24 cellular contexts compared by ENCODE assay signal in genomic region chr12:9725471-9725870, GRCh38. TPM values are rescaled to one million over a fixed set of nuclear protein-coding genes. Genes with fewer than 3 reads are reported as not detected.
DNase-seq lines count a peak whose midpoint lies in the region; FAIRE-seq and TF ChIP-seq lines count a peak whose summit lies in the region.
"Had no signal": no experiment of that assay in that cellular context is flagged by ENCODE, and none has a peak within 500 bp of the region (broad histone marks: within the 10 kb centered on the region; RNA-seq: fewer than 3 reads in every experiment).

No MANE protein-coding gene starts in this region.

- in situ Hi-C loops in mammary epithelial cell (cut with MboI; ENCODE audit: low sequenced_read_pairs in 2 of 2) = no loop called here

- no peaks in the 10 kb centered on the region for H3K9me3 ChIP-seq in mammary epithelial cell (replicated peaks; ENCODE audit: insufficient read depth, low read length)
- no peaks in the 10 kb centered on the region for H3K9me3 ChIP-seq in neural progenitor cell (ENCODE audit: low read depth)
- H3K9me3 ChIP-seq: BE2C, Peyer's patch, SK-N-SH had no signal

- H3K4me1 Mint-ChIP-seq in neural progenitor cell = no peaks in the 10 kb centered on the region

- H3K27ac ChIP-seq in mammary epithelial cell (ENCODE audit: insufficient read depth, low read depth, low read length) (no peak overlapping the region), neural progenitor cell (no peak overlapping the region)
- H3K27ac ChIP-seq: GM23248, KMS-11 had no signal

- TF ChIP-seq CTCF in GM12864 (IDR thresholded peaks at IDR 0.05; ENCODE audit: low read depth, low read length, missing control alignments) (no peak), mammary epithelial cell (conservative IDR thresholded peaks at IDR 0.05 in 1 of 2, IDR thresholded peaks at IDR 0.05 in 1 of 2; ENCODE audit: extremely low read depth in 1 of 2, insufficient read depth in 1 of 2, low read depth in 1 of 2, low read length in 2 of 2) (no peak), neural progenitor cell (IDR thresholded peaks at IDR 0.05) (no peak)

- H3F3A ChIP-seq in neural progenitor cell (ENCODE audit: low read depth) = no peaks in the 10 kb centered on the region

- H2AFZ ChIP-seq in mammary epithelial cell (ENCODE audit: low read depth, low read length) = peak overlapping the region; percentile 38
- H2AFZ ChIP-seq in neural progenitor cell (replicated peaks) = peak overlapping the region; percentile 46
- H2AFZ ChIP-seq: GM23248 had no signal

- H3K27me3 Mint-ChIP-seq in neural progenitor cell (ENCODE audit: insufficient read depth, low read depth) = no peaks in the 10 kb centered on the region
- H3K27me3 Mint-ChIP-seq: CD4-positive, alpha-beta T cell had no signal

- H3K79me2 ChIP-seq in mammary epithelial cell (ENCODE audit: insufficient read depth, low read length) (no peaks in the 10 kb centered on the region), neural progenitor cell (ENCODE audit: low read depth) (no peaks in the 10 kb centered on the region)

- 93% methylated on average over 1 of the region's 1 CpG for WGBS in mammary epithelial cell (ENCODE audit: low coverage, missing lambda C conversion rate)

- H3K4me3 ChIP-seq in GM12864 (ENCODE audit: low read depth, low read length) (peak overlapping the region; percentile 14; the same call in 1 of the 2 replicates), mammary epithelial cell (replicated peaks in 1 of 3; ENCODE audit: insufficient read depth in 1 of 3, low read depth in 2 of 3, low read length in 3 of 3) (no peak overlapping the region), neural progenitor cell (no peak overlapping the region)
- H3K4me3 ChIP-seq: GM23248, Peyer's patch had no signal

- H3K4me1 ChIP-seq in mammary epithelial cell (ENCODE audit: insufficient read depth, low read length) = peaks cover 11% of the 10 kb centered on the region
- no peaks in the 10 kb centered on the region for H3K4me1 ChIP-seq in neural progenitor cell
- H3K4me1 ChIP-seq: BE2C had no signal

- H3K4me3 Mint-ChIP-seq in neural progenitor cell = no peak overlapping the region
- H3K4me3 Mint-ChIP-seq: CD4-positive, alpha-beta T cell had no signal

- dilution Hi-C loops in mammary epithelial cell (cut with HindIII; ENCODE audit: low sequenced_read_pairs) = no loop called here

- H3K4me2 ChIP-seq in mammary epithelial cell (ENCODE audit: insufficient read depth, low read depth, low read length) (peak overlapping the region; percentile 24), neural progenitor cell (no peak overlapping the region)
- H3K4me2 ChIP-seq: KMS-11, SK-N-SH had no signal

- H4K20me1 ChIP-seq in mammary epithelial cell (ENCODE audit: insufficient read depth, low read length) (no peaks in the 10 kb centered on the region), neural progenitor cell (ENCODE audit: low read depth) (no peaks in the 10 kb centered on the region)

- no peaks in the 10 kb centered on the region for H3K9me3 Mint-ChIP-seq in neural progenitor cell
- H3K9me3 Mint-ChIP-seq: CD4-positive, alpha-beta T cell had no signal

- DNase-seq in GM12864 (ENCODE audit: low read depth) (no peak), GM19239 (ENCODE audit: insufficient read length, low spot score) (no peak), mammary epithelial cell (peak; percentile 26), neural progenitor cell (ENCODE audit: low spot score) (no peak), activated gamma-delta T cell treated with Interleukin-2 at 50 U/mL for 16 hours (no peak), AG08396 (ENCODE audit: low spot score) (no peak), AG20443 (ENCODE audit: low spot score) (no peak)
- DNase-seq: ACHN; BE2C; Calu3; CD4-positive, alpha-beta T cell; DMS53; GM23248; NCI-H1092 treated with DMSO at 0.1 percent for 48 hours; NCI-H1694 treated with DMSO at 0.1 percent for 48 hours; NCI-H2107; NCI-H2227 treated with DMSO at 0.1 percent for 48 hours; NCI-H524; Peyer's patch; SHP77; SK-N-SH had no signal

- intact Hi-C loops in mammary epithelial cell (cut with micrococcal nuclease) = no loop called here

- CTCF ChIA-PET in mammary epithelial cell (lab: Charles Lee; ENCODE audit: low non-redundant PET) = no interaction called here

- H3K36me3 Mint-ChIP-seq in neural progenitor cell = no peaks in the 10 kb centered on the region

- no peak overlapping the region for H3K27ac Mint-ChIP-seq in neural progenitor cell
- H3K27ac Mint-ChIP-seq: CD4-positive, alpha-beta T cell had no signal

- H3K9ac ChIP-seq in mammary epithelial cell (ENCODE audit: insufficient read depth, low read length) (no peak overlapping the region), neural progenitor cell (no peak overlapping the region)
- H3K9ac ChIP-seq: GM23248, KMS-11, SK-N-SH had no signal

- FAIRE-seq in GM19239 (lab: Jason Lieb, UNC) = peak; percentile 76
- FAIRE-seq: HepG2 had no signal

- H3K27me3 ChIP-seq in mammary epithelial cell (ENCODE audit: insufficient read depth, low read length) (no peaks in the 10 kb centered on the region), neural progenitor cell (no peaks in the 10 kb centered on the region)
- H3K27me3 ChIP-seq: Peyer's patch had no signal

- H3K36me3 ChIP-seq in mammary epithelial cell (ENCODE audit: insufficient read depth, low read length) (no peaks in the 10 kb centered on the region), neural progenitor cell (no peaks in the 10 kb centered on the region)
- H3K36me3 ChIP-seq: BE2C, Peyer's patch had no signal

- no TSS peak for BruUV-seq in mammary epithelial cell (replicated peaks; lab: Mats Ljungman, UMichigan)

RNA-seq across cellular contexts. Expression of gene CLECL1, which starts 7.4 kb away (rescaled TPM):
- total RNA-seq in mammary epithelial cell = not detected
- polyA plus RNA-seq in mammary epithelial cell = not detected
- not detected for polyA minus RNA-seq in mammary epithelial cell
- not detected in 2 replicates for total RNA-seq in neural progenitor cell (ENCODE audit: low replicate concordance)
- total RNA-seq: Calu3, GM23248, HepG2, M059J had no signal
- polyA plus RNA-seq: GM23248, HepG2, SK-N-SH had no signal

RNA-seq across cellular contexts. Expression of gene CD69, which starts 35.2 kb away (rescaled TPM):
- total RNA-seq in mammary epithelial cell = not detected
- polyA plus RNA-seq in mammary epithelial cell = not detected
- not detected for polyA minus RNA-seq in mammary epithelial cell
- not detected in 2 replicates for total RNA-seq in neural progenitor cell (ENCODE audit: low replicate concordance)
- total RNA-seq: GM23248, HepG2 had no signal
- polyA plus RNA-seq: GM23248, HepG2, SK-N-SH had no signal

RNA-seq across cellular contexts. Expression of gene CLEC2D, which starts 56.0 kb away (rescaled TPM):
- total RNA-seq in mammary epithelial cell = 1 to 10 TPM; 3.8 to 4.6 TPM
- 0.57 TPM for polyA plus RNA-seq in mammary epithelial cell
- 0.21 TPM for polyA minus RNA-seq in mammary epithelial cell
- 10.3 and 18.7 TPM in 2 replicates for total RNA-seq in neural progenitor cell (ENCODE audit: low replicate concordance)
